ENCODE assay signal across 2 cellular contexts in the genomic region with DNA sequence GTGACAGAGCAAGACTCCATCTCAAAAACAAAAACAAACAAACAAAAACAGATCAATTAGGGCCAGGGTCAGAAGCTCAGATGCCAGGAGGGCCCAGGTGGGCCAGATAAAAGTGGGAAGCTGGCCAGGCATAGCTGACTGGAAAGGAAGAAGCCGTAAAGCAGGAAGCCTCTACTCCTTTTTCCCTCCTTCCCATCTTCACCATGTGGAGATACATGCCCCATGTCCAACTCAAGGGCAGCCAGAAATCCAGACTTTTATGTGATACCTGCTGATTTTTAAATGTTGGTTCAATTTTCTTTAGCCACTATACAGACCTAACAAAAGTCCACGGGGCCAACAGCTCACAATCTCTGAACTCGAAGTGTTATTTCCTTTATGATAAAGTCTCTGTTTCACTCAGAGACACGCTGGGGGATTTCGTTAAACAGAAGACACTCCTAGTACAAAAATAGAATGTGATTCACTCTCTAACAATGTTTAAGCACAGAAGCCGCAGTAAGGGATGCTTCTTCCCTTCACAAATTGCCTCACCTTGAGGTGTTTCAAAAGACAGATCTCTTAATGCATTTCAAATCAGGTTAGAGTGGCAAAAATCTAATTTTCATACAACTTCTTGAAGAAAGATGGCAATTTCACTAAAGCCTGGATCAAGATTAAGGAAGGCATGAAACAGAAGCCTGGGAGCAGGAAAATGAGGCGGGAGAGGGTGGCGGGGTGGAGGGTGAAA.
TF ChIP-seq lines count a peak whose summit lies in the region.

No MANE protein-coding gene starts in this region.

TF ChIP-seq in HCT116, 20 proteins besides CTCF, POLR2A, EP300 and RAD21 (continued from another document):
- TF ChIP-seq, protein P1, sequence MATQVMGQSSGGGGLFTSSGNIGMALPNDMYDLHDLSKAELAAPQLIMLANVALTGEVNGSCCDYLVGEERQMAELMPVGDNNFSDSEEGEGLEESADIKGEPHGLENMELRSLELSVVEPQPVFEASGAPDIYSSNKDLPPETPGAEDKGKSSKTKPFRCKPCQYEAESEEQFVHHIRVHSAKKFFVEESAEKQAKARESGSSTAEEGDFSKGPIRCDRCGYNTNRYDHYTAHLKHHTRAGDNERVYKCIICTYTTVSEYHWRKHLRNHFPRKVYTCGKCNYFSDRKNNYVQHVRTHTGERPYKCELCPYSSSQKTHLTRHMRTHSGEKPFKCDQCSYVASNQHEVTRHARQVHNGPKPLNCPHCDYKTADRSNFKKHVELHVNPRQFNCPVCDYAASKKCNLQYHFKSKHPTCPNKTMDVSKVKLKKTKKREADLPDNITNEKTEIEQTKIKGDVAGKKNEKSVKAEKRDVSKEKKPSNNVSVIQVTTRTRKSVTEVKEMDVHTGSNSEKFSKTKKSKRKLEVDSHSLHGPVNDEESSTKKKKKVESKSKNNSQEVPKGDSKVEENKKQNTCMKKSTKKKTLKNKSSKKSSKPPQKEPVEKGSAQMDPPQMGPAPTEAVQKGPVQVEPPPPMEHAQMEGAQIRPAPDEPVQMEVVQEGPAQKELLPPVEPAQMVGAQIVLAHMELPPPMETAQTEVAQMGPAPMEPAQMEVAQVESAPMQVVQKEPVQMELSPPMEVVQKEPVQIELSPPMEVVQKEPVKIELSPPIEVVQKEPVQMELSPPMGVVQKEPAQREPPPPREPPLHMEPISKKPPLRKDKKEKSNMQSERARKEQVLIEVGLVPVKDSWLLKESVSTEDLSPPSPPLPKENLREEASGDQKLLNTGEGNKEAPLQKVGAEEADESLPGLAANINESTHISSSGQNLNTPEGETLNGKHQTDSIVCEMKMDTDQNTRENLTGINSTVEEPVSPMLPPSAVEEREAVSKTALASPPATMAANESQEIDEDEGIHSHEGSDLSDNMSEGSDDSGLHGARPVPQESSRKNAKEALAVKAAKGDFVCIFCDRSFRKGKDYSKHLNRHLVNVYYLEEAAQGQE (IDR thresholded peaks at IDR 0.05; ENCODE audit: low read depth), result no peak
- no peak for TF ChIP-seq JUND (IDR thresholded peaks at IDR 0.05)
- TF ChIP-seq SIN3A (IDR thresholded peaks at IDR 0.05; ENCODE audit: low read depth), result no peak
- no peak for TF ChIP-seq ZNF274 (IDR thresholded peaks at IDR 0.05; ENCODE audit: low read depth, low read length)
- no peak for TF ChIP-seq FOSL1 (IDR thresholded peaks at IDR 0.05; ENCODE audit: low read depth)
- no peak for TF ChIP-seq SRF (IDR thresholded peaks at IDR 0.05; ENCODE audit: low read depth)
- TF ChIP-seq, protein P2, sequence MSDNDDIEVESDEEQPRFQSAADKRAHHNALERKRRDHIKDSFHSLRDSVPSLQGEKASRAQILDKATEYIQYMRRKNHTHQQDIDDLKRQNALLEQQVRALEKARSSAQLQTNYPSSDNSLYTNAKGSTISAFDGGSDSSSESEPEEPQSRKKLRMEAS (IDR thresholded peaks at IDR 0.05), result no peak
- TF ChIP-seq ZFX (IDR thresholded peaks at IDR 0.05), result no peak
- TF ChIP-seq TCF7L2 (IDR thresholded peaks at IDR 0.05; ENCODE audit: borderline replicate concordance, extremely low read depth, insufficient read depth, insufficient read length), result no peak

TF ChIP-seq in WTC11, 78 proteins besides CTCF, POLR2A, EP300 and RAD21 (continued from another document):
- TF ChIP-seq, protein P3, sequence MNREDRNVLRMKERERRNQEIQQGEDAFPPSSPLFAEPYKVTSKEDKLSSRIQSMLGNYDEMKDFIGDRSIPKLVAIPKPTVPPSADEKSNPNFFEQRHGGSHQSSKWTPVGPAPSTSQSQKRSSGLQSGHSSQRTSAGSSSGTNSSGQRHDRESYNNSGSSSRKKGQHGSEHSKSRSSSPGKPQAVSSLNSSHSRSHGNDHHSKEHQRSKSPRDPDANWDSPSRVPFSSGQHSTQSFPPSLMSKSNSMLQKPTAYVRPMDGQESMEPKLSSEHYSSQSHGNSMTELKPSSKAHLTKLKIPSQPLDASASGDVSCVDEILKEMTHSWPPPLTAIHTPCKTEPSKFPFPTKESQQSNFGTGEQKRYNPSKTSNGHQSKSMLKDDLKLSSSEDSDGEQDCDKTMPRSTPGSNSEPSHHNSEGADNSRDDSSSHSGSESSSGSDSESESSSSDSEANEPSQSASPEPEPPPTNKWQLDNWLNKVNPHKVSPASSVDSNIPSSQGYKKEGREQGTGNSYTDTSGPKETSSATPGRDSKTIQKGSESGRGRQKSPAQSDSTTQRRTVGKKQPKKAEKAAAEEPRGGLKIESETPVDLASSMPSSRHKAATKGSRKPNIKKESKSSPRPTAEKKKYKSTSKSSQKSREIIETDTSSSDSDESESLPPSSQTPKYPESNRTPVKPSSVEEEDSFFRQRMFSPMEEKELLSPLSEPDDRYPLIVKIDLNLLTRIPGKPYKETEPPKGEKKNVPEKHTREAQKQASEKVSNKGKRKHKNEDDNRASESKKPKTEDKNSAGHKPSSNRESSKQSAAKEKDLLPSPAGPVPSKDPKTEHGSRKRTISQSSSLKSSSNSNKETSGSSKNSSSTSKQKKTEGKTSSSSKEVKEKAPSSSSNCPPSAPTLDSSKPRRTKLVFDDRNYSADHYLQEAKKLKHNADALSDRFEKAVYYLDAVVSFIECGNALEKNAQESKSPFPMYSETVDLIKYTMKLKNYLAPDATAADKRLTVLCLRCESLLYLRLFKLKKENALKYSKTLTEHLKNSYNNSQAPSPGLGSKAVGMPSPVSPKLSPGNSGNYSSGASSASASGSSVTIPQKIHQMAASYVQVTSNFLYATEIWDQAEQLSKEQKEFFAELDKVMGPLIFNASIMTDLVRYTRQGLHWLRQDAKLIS (CRISPR knock-in tag; IDR thresholded peaks at IDR 0.05; ENCODE audit: borderline replicate concordance), result no peak
- TF ChIP-seq NR1H2 (CRISPR knock-in tag; IDR thresholded peaks at IDR 0.05) (no peak), NFATC4 (CRISPR knock-in tag; IDR thresholded peaks at IDR 0.05) (no peak), FOXP1 (CRISPR knock-in tag; IDR thresholded peaks at IDR 0.05; ENCODE audit: borderline replicate concordance) (no peak), SMAD4 (CRISPR knock-in tag; IDR thresholded peaks at IDR 0.05) (no peak)
- TF ChIP-seq, protein P4, sequence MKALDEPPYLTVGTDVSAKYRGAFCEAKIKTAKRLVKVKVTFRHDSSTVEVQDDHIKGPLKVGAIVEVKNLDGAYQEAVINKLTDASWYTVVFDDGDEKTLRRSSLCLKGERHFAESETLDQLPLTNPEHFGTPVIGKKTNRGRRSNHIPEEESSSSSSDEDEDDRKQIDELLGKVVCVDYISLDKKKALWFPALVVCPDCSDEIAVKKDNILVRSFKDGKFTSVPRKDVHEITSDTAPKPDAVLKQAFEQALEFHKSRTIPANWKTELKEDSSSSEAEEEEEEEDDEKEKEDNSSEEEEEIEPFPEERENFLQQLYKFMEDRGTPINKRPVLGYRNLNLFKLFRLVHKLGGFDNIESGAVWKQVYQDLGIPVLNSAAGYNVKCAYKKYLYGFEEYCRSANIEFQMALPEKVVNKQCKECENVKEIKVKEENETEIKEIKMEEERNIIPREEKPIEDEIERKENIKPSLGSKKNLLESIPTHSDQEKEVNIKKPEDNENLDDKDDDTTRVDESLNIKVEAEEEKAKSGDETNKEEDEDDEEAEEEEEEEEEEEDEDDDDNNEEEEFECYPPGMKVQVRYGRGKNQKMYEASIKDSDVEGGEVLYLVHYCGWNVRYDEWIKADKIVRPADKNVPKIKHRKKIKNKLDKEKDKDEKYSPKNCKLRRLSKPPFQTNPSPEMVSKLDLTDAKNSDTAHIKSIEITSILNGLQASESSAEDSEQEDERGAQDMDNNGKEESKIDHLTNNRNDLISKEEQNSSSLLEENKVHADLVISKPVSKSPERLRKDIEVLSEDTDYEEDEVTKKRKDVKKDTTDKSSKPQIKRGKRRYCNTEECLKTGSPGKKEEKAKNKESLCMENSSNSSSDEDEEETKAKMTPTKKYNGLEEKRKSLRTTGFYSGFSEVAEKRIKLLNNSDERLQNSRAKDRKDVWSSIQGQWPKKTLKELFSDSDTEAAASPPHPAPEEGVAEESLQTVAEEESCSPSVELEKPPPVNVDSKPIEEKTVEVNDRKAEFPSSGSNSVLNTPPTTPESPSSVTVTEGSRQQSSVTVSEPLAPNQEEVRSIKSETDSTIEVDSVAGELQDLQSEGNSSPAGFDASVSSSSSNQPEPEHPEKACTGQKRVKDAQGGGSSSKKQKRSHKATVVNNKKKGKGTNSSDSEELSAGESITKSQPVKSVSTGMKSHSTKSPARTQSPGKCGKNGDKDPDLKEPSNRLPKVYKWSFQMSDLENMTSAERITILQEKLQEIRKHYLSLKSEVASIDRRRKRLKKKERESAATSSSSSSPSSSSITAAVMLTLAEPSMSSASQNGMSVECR (CRISPR knock-in tag; IDR thresholded peaks at IDR 0.05; ENCODE audit: borderline replicate concordance), result no peak
